Comparison of ENCODE assay signal across 1 cellular context in the genomic region with DNA sequence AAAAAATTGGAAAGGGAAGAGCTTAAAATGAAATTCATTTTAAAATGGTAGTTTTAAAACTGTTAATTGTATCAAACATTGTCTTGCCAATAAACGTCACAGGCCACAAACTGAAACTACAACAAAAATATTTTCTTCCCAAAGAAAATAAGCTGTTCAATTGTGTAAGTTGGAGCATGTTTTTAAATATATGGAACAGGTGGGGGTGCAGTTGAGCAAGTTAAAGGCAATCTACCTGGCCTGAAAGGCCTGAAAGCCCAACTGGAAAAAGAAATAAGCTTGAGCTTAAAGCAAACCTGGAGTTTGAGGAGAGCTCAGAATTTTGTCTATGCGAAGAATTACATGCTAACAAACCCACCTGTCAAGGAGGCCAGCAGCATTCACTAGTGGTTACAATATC.
TF ChIP-seq lines count a peak whose summit lies in the region.

No MANE protein-coding gene starts in this region.

TF ChIP-seq in WTC11, 78 proteins besides CTCF, POLR2A, EP300 and RAD21 (continued from another document):
- TF ChIP-seq, protein P1, sequence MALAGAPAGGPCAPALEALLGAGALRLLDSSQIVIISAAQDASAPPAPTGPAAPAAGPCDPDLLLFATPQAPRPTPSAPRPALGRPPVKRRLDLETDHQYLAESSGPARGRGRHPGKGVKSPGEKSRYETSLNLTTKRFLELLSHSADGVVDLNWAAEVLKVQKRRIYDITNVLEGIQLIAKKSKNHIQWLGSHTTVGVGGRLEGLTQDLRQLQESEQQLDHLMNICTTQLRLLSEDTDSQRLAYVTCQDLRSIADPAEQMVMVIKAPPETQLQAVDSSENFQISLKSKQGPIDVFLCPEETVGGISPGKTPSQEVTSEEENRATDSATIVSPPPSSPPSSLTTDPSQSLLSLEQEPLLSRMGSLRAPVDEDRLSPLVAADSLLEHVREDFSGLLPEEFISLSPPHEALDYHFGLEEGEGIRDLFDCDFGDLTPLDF (CRISPR knock-in tag; IDR thresholded peaks at IDR 0.05) = no peak
- TF ChIP-seq MXD4 (CRISPR knock-in tag; IDR thresholded peaks at IDR 0.05; ENCODE audit: borderline replicate concordance) = no peak
